In genomic region chr16:30760577-30761426, GRCh38 we compare ENCODE assay signal across 8 cellular contexts. TPM values are rescaled to one million over a fixed set of nuclear protein-coding genes. Genes with fewer than 3 reads are reported as not detected.
A peak's percentile ranks its signal among the peaks of the same experiment; 100 is the strongest.
DNase-seq lines count a peak whose midpoint lies in the region; ATAC-seq and TF ChIP-seq lines count a peak whose summit lies in the region.

No MANE protein-coding gene starts in this region.

- DNase-seq in SK-N-SH (no peak), foreskin fibroblast (no peak), retinal pigment epithelial cell (ENCODE audit: low read depth) (no peak), amniotic stem cell (lab: John Stamatoyannopoulos, UW) (no peak), DMS 273 (lab: John Stamatoyannopoulos, UW; ENCODE audit: unreplicated experiment) (no peak), NCI-H1694 treated with DMSO at 0.1 percent for 48 hours (lab: John Stamatoyannopoulos, UW) (no peak), foreskin keratinocyte (no peak)

- 44% methylated on average over 26 of the region's 26 CpGs for WGBS in SK-N-SH (ENCODE audit: low lambda C conversion rate)

- peak; percentile 11 for ATAC-seq in GM21619 (IDR thresholded peaks at IDR 0.05; ENCODE audit: unreplicated experiment)
- no peak for ATAC-seq in foreskin keratinocyte

- POLR2A ChIA-PET in SK-N-SH (lab: Yijun Ruan, JAX) = interaction anchor here (1.7 kb wide), 1 partner anchor 13 kb away, joined by 10 read pairs; the partner anchor contains the start of gene PHKG2

- peaks cover 48% of the 10 kb centered on the region for H3K79me2 ChIP-seq in SK-N-SH (ENCODE audit: insufficient read depth)

- H3K4me1 ChIP-seq in SK-N-SH (ENCODE audit: control insufficient read depth in 1 of 2, insufficient read depth in 2 of 2, low read depth in 1 of 2, low read length in 1 of 2) = peaks cover 15 to 26% of the 10 kb centered on the region in 2 experiments
- peaks cover 4% of the 10 kb centered on the region for H3K4me1 ChIP-seq in foreskin keratinocyte

- H3K27me3 ChIP-seq in SK-N-SH (ENCODE audit: insufficient read depth) (no peaks in the 10 kb centered on the region), foreskin keratinocyte (no peaks in the 10 kb centered on the region)

- CTCF ChIA-PET in SK-N-SH (lab: Yijun Ruan, JAX) = interaction anchor here (1.1 kb wide), 1 partner anchor 54 kb away, joined by 3 read pairs; no protein-coding TSS in a partner anchor

- H3F3A ChIP-seq in SK-N-SH (replicated peaks; ENCODE audit: insufficient read depth) = peaks cover 7% of the 10 kb centered on the region

- no peak for TF ChIP-seq EP300 in SK-N-SH (IDR thresholded peaks at IDR 0.05; ENCODE audit: borderline replicate concordance in 1 of 2, low read depth in 1 of 2, low read length in 1 of 2)

- peaks cover 23 to 57% of the 10 kb centered on the region in 2 experiments for H3K36me3 ChIP-seq in SK-N-SH (replicated peaks in 1 of 2; ENCODE audit: control insufficient read depth in 1 of 2, insufficient read depth in 2 of 2, low read length in 1 of 2)

- H3K9me3 ChIP-seq in SK-N-SH = no peaks in the 10 kb centered on the region

- TF ChIP-seq CTCF in SK-N-SH (IDR thresholded peaks at IDR 0.05) (no peak), foreskin fibroblast (IDR thresholded peaks at IDR 0.05; ENCODE audit: low read depth, low read length) (no peak), retinal pigment epithelial cell (conservative IDR thresholded peaks at IDR 0.05; ENCODE audit: low read depth, low read length) (no peak), foreskin keratinocyte (conservative IDR thresholded peaks at IDR 0.05) (no peak)

- no peaks in the 10 kb centered on the region for H3K9me2 ChIP-seq in SK-N-SH

- H3K9ac ChIP-seq in SK-N-SH = peak overlapping the region; percentile 89

- no peak for TF ChIP-seq RAD21 in SK-N-SH (IDR thresholded peaks at IDR 0.05; ENCODE audit: low read length)

- peak overlapping the region; percentile 70 for H2AFZ ChIP-seq in SK-N-SH (ENCODE audit: low read depth)

- H3K4me3 ChIP-seq in SK-N-SH (ENCODE audit: low read depth in 2 of 2, low read length in 1 of 2) (peak overlapping the region; percentile 95 to 97), foreskin fibroblast (ENCODE audit: low read depth in 1 of 2, low read length in 2 of 2) (peak overlapping the region; percentile 82 to 93), retinal pigment epithelial cell (ENCODE audit: low read length) (peak overlapping the region; percentile 95)

- H3K4me2 ChIP-seq in SK-N-SH = peak overlapping the region; percentile 100

- peak overlapping the region; percentile 77 to 79 for H3K27ac ChIP-seq in SK-N-SH (ENCODE audit: low read depth in 2 of 2, low read length in 1 of 2)
- H3K27ac ChIP-seq in foreskin keratinocyte = no peak overlapping the region

- H4K20me1 ChIP-seq in SK-N-SH (ENCODE audit: insufficient read depth) = no peaks in the 10 kb centered on the region

TF ChIP-seq in SK-N-SH, 30 proteins besides CTCF, POLR2A, EP300 and RAD21:
- no peak for TF ChIP-seq NFIC (IDR thresholded peaks at IDR 0.05; ENCODE audit: borderline replicate concordance)
- no peak for TF ChIP-seq RCOR1 (IDR thresholded peaks at IDR 0.05; ENCODE audit: low read length)
- TF ChIP-seq CHD2 (IDR thresholded peaks at IDR 0.05; ENCODE audit: low read length, partially characterized antibody) = no peak
- no peak for TF ChIP-seq USF1 (IDR thresholded peaks at IDR 0.05; ENCODE audit: borderline replicate concordance, low read depth)
- no peak for TF ChIP-seq ZBTB33 (IDR thresholded peaks at IDR 0.05; ENCODE audit: borderline replicate concordance, low read depth)
- no peak for TF ChIP-seq REST (IDR thresholded peaks at IDR 0.05; ENCODE audit: low read depth, low read length)
- no peak for TF ChIP-seq POLR2AphosphoS5 (IDR thresholded peaks at IDR 0.05; ENCODE audit: low read depth, low read length)
- no peak for TF ChIP-seq ELF1 (IDR thresholded peaks at IDR 0.05)
- no peak for TF ChIP-seq FOXM1 (IDR thresholded peaks at IDR 0.05; ENCODE audit: low read depth)
- TF ChIP-seq SMC3 (IDR thresholded peaks at IDR 0.05; ENCODE audit: low read depth, low read length) = no peak
- no peak for TF ChIP-seq GATA2 (CRISPR knock-in tag; IDR thresholded peaks at IDR 0.05)
- TF ChIP-seq MAX (IDR thresholded peaks at IDR 0.05; ENCODE audit: low read depth) = no peak
- no peak for TF ChIP-seq NRF1 (IDR thresholded peaks at IDR 0.05; ENCODE audit: low read depth, low read length)
- no peak for TF ChIP-seq TEAD4 (IDR thresholded peaks at IDR 0.05; ENCODE audit: borderline replicate concordance, insufficient read depth)
- no peak for TF ChIP-seq SIN3A (IDR thresholded peaks at IDR 0.05; ENCODE audit: borderline replicate concordance, low read depth, low read length)
- TF ChIP-seq JUND (IDR thresholded peaks at IDR 0.05) = no peak
- TF ChIP-seq TAF1 (IDR thresholded peaks at IDR 0.05; ENCODE audit: borderline replicate concordance, low read depth, low read length) = no peak
- no peak for TF ChIP-seq GABPA (IDR thresholded peaks at IDR 0.05; ENCODE audit: low read depth)
TF ChIP-seq in SK-N-SH: peak in this region for 0.

RNA-seq across cellular contexts. Expression of gene CFAP119, which starts 1.1 kb away (rescaled TPM):
- polyA plus RNA-seq in SK-N-SH (2012; rRNA removed) (28.4 and 36.5 TPM in 2 replicates), foreskin keratinocyte (9.2 and 9.6 TPM in 2 replicates)
- 7.2 and 10.3 TPM in 2 replicates for polyA plus RNA-seq in SK-N-SH (2012; cell fraction: cytosol; rRNA removed)
- 230 and 287 TPM in 2 replicates for polyA plus RNA-seq in SK-N-SH (2012; cell fraction: nucleus; rRNA removed)
- total RNA-seq in foreskin keratinocyte = 4.8 and 7.8 TPM in 2 replicates

RNA-seq across cellular contexts. Expression of gene RNF40, which starts 1.3 kb away (rescaled TPM):
- polyA plus RNA-seq in SK-N-SH (2012; rRNA removed) (49.8 and 57.3 TPM in 2 replicates), foreskin keratinocyte (56.3 and 59.7 TPM in 2 replicates)
- polyA plus RNA-seq in SK-N-SH (2012; cell fraction: cytosol; rRNA removed) = 28.3 and 31.2 TPM in 2 replicates
- 87.3 and 103 TPM in 2 replicates for polyA plus RNA-seq in SK-N-SH (2012; cell fraction: nucleus; rRNA removed)
- total RNA-seq in foreskin keratinocyte = 76.4 and 77.0 TPM in 2 replicates

RNA-seq across cellular contexts. Expression of gene PHKG2, which starts 12.6 kb away (rescaled TPM):
- polyA plus RNA-seq in SK-N-SH (2012; rRNA removed) (45.8 and 54.2 TPM in 2 replicates), foreskin keratinocyte (23.7 and 26.5 TPM in 2 replicates)
- 17.3 and 21.5 TPM in 2 replicates for polyA plus RNA-seq in SK-N-SH (2012; cell fraction: cytosol; rRNA removed)
- polyA plus RNA-seq in SK-N-SH (2012; cell fraction: nucleus; rRNA removed) = 194 and 207 TPM in 2 replicates
- total RNA-seq in foreskin keratinocyte = 18.5 and 22.1 TPM in 2 replicates

RNA-seq across cellular contexts. Expression of gene ZNF629, which starts 26.2 kb away (rescaled TPM):
- polyA plus RNA-seq in SK-N-SH (2012; rRNA removed) (4.7 and 5.1 TPM in 2 replicates), foreskin keratinocyte (6.0 and 6.1 TPM in 2 replicates)
- 3.3 and 4.3 TPM in 2 replicates for polyA plus RNA-seq in SK-N-SH (2012; cell fraction: cytosol; rRNA removed)
- polyA plus RNA-seq in SK-N-SH (2012; cell fraction: nucleus; rRNA removed) = 9.0 TPM in 2 replicates
- total RNA-seq in foreskin keratinocyte = 15.9 and 16.9 TPM in 2 replicates
